9 cellular contexts compared by ENCODE assay signal in the genomic region with DNA sequence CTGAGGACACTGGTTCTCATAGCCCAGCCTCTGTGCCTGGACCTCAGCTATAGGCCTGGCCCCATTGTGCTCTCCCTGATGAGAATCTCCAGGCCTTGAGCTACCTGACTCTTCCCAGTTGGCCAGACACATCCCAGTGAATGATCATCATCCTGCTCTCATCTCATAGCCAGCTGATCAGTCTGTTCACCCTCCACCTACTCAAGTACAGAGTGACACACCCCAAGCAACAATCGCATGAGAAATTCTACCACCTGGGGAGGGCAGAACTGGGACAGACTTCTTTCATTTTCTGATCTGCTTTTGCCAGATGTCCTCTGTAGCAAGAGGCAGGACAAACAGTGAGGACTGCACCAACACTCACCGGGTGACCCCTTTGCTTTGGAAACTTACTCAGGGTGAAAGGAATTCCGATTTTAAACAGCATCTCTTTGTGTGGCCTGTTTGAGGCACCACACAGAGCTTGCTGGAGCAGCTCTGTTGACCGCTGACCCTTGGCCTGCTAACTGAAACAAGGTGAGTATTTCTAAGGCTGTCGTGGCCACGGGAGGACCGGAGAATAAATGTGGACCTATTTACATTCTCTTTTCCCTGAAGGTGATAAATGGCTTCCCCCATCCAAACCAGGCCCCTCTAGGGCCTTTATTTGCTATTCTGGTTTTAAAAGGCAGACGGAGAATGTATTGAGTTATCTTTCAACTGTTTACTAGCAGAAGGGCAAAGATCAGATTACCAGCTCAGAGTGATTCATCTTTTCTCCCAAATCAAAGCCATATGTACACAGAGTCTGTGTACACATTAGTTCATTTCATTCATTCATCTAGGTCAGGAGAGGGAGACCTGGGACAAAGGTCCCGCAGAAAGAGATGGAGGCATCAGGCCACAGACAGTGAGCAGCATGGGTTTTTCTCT.
DNase-seq lines count a peak whose midpoint lies in the region; ATAC-seq, FAIRE-seq and TF ChIP-seq lines count a peak whose summit lies in the region.
"Had no signal": no experiment of that assay in that cellular context is flagged by ENCODE, and none has a peak within 500 bp of the region (broad histone marks: within the 10 kb centered on the region; RNA-seq: fewer than 3 reads in every experiment).

No MANE protein-coding gene starts in this region.

- no peak for TF ChIP-seq CTCF in smooth muscle cell (IDR thresholded peaks at IDR 0.05; ENCODE audit: borderline replicate concordance, insufficient read depth, poor library complexity, severe bottlenecking)

- peak overlapping the region; percentile 17 for H3K9ac ChIP-seq in smooth muscle cell (ENCODE audit: low read depth)

- peak overlapping the region; percentile 72 for H3K27ac ChIP-seq in smooth muscle cell (ENCODE audit: low read depth)
- H3K27ac ChIP-seq: epithelial cell of prostate had no signal

- no peaks in the 10 kb centered on the region for H3K36me3 ChIP-seq in smooth muscle cell (ENCODE audit: low read depth)

- no peaks in the 10 kb centered on the region for H3K36me3 Mint-ChIP-seq in activated naive CD8-positive, alpha-beta T cell treated with anti-CD3 and anti-CD28 coated beads for 36 hours

- peaks cover 4% of the 10 kb centered on the region for H3K27me3 Mint-ChIP-seq in activated naive CD8-positive, alpha-beta T cell treated with anti-CD3 and anti-CD28 coated beads for 36 hours

- no peaks in the 10 kb centered on the region for H3K9me3 ChIP-seq in smooth muscle cell (replicated peaks; ENCODE audit: low read depth)

- peaks cover 12% of the 10 kb centered on the region for H3K4me1 ChIP-seq in smooth muscle cell (ENCODE audit: low read depth)

- peak overlapping the region; percentile 30 for H2AFZ ChIP-seq in smooth muscle cell (ENCODE audit: low read depth)

- H4K20me1 ChIP-seq in smooth muscle cell (ENCODE audit: low read depth): no peaks in the 10 kb centered on the region

- no peak overlapping the region for H3K4me3 ChIP-seq in smooth muscle cell

- DNase-seq in NCI-H524 treated with DMSO at 0.1 percent for 48 hours (lab: John Stamatoyannopoulos, UW): peak; percentile 30
- no peak for DNase-seq in smooth muscle cell (lab: John Stamatoyannopoulos, UW; ENCODE audit: unreplicated experiment)
- DNase-seq in NK-92 (lab: John Stamatoyannopoulos, UW; ENCODE audit: unreplicated experiment): no peak
- no peak for DNase-seq in NCI-H2107 (lab: John Stamatoyannopoulos, UW)
- no peak for DNase-seq in hypothalamus (lab: John Stamatoyannopoulos, UW)
- DNase-seq in activated naive CD8-positive, alpha-beta T cell treated with anti-CD3 and anti-CD28 coated beads for 36 hours: no peak

- 14% methylated on average over 9 of the region's 9 CpGs for WGBS in smooth muscle cell (ENCODE audit: low lambda C conversion rate)

- H3F3A ChIP-seq in smooth muscle cell (ENCODE audit: low read depth): peaks cover 14% of the 10 kb centered on the region

- no peaks in the 10 kb centered on the region for H3K4me1 Mint-ChIP-seq in activated naive CD8-positive, alpha-beta T cell treated with anti-CD3 and anti-CD28 coated beads for 36 hours

- no peaks in the 10 kb centered on the region for H3K79me2 ChIP-seq in smooth muscle cell (ENCODE audit: low read depth)

- H3K9me3 Mint-ChIP-seq in activated naive CD8-positive, alpha-beta T cell treated with anti-CD3 and anti-CD28 coated beads for 36 hours: peaks cover 2% of the 10 kb centered on the region

- no peak overlapping the region for H3K4me3 Mint-ChIP-seq in activated naive CD8-positive, alpha-beta T cell treated with anti-CD3 and anti-CD28 coated beads for 36 hours

- no peaks in the 10 kb centered on the region for H3K27me3 ChIP-seq in smooth muscle cell (ENCODE audit: low read depth)

- peak; percentile 79 for ATAC-seq in GM21447 (IDR thresholded peaks at IDR 0.05; ENCODE audit: unreplicated experiment)

- H3K27ac Mint-ChIP-seq in activated naive CD8-positive, alpha-beta T cell treated with anti-CD3 and anti-CD28 coated beads for 36 hours: no peak overlapping the region

- peak; percentile 91 for FAIRE-seq in endometrium (lab: Jason Lieb, UNC)

- H3K4me2 ChIP-seq in smooth muscle cell: peak overlapping the region; percentile 68
